In the genomic region with DNA sequence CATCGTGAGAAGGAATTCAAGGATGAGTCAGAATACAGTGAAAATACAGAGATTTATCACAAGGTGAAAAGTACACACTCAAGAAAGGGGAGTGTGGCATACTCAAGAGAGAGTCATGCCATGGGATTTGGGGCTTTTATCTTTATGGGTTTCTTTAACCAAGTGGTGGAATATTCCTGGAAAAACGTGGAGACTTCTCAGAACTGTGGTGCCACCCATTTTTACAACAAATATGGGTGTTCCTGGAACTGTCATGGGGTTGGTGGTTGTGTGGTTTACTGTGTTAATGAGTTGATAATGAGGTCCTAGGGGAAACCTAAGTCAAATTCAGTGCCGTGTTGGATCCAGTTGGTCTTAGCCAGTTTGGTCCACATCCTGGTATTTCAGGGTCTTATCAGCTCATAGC, we compare ENCODE assay signal across 1 cellular context.
TF ChIP-seq lines count a peak whose summit lies in the region.

No MANE protein-coding gene starts in this region.

TF ChIP-seq in K562, 482 proteins besides CTCF, POLR2A, EP300 and RAD21 (continued from another document and continues in another):
- peak; percentile 62; the same call in 1 of the 2 replicates for TF ChIP-seq PKNOX1 (IDR thresholded peaks at IDR 0.05)
- no peak for TF ChIP-seq GTF3C2 (IDR thresholded peaks at IDR 0.05; ENCODE audit: borderline replicate concordance, extremely low read depth, insufficient read length)
- TF ChIP-seq, protein P1, sequence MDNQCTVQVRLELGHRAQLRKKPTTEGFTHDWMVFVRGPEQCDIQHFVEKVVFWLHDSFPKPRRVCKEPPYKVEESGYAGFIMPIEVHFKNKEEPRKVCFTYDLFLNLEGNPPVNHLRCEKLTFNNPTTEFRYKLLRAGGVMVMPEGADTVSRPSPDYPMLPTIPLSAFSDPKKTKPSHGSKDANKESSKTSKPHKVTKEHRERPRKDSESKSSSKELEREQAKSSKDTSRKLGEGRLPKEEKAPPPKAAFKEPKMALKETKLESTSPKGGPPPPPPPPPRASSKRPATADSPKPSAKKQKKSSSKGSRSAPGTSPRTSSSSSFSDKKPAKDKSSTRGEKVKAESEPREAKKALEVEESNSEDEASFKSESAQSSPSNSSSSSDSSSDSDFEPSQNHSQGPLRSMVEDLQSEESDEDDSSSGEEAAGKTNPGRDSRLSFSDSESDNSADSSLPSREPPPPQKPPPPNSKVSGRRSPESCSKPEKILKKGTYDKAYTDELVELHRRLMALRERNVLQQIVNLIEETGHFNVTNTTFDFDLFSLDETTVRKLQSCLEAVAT (IDR thresholded peaks at IDR 0.05): peak in 1 of 2 experiments; percentile 64; a peak in 1 of 4 replicates
- no peak for TF ChIP-seq LARP7 (IDR thresholded peaks at IDR 0.05)
- TF ChIP-seq TAF15 (IDR thresholded peaks at IDR 0.05; ENCODE audit: low read depth, low read length): no peak
- no peak for TF ChIP-seq SAFB (IDR thresholded peaks at IDR 0.05; ENCODE audit: borderline replicate concordance, low read depth, low read length)
- TF ChIP-seq ZEB2 (IDR thresholded peaks at IDR 0.05): peak; percentile 71; the same call in 1 of the 2 replicates
- peak; percentile 44 for TF ChIP-seq TAL1 (IDR thresholded peaks at IDR 0.05)
- TF ChIP-seq COPS2 (conservative IDR thresholded peaks at IDR 0.05): no peak
- TF ChIP-seq MBD1 (CRISPR knock-in tag; IDR thresholded peaks at IDR 0.05): no peak
- TF ChIP-seq, protein P2, sequence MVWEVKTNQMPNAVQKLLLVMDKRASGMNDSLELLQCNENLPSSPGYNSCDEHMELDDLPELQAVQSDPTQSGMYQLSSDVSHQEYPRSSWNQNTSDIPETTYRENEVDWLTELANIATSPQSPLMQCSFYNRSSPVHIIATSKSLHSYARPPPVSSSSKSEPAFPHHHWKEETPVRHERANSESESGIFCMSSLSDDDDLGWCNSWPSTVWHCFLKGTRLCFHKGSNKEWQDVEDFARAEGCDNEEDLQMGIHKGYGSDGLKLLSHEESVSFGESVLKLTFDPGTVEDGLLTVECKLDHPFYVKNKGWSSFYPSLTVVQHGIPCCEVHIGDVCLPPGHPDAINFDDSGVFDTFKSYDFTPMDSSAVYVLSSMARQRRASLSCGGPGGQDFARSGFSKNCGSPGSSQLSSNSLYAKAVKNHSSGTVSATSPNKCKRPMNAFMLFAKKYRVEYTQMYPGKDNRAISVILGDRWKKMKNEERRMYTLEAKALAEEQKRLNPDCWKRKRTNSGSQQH (CRISPR knock-in tag; IDR thresholded peaks at IDR 0.05): no peak
- 0 out of 2 replicates have a peak, but pooled peaks have one; percentile 12 for TF ChIP-seq BHLHE40 (IDR thresholded peaks at IDR 0.05; ENCODE audit: low read length)
- peak; percentile 79 for TF ChIP-seq SOX6 (IDR thresholded peaks at IDR 0.05)
- TF ChIP-seq MEF2D (tag; conservative IDR thresholded peaks at IDR 0.05; ENCODE audit: low read depth): no peak
- no peak for TF ChIP-seq CHAMP1 (IDR thresholded peaks at IDR 0.05)
- no peak for TF ChIP-seq ZNF551 (CRISPR knock-in tag; IDR thresholded peaks at IDR 0.05)
- TF ChIP-seq, protein P3, sequence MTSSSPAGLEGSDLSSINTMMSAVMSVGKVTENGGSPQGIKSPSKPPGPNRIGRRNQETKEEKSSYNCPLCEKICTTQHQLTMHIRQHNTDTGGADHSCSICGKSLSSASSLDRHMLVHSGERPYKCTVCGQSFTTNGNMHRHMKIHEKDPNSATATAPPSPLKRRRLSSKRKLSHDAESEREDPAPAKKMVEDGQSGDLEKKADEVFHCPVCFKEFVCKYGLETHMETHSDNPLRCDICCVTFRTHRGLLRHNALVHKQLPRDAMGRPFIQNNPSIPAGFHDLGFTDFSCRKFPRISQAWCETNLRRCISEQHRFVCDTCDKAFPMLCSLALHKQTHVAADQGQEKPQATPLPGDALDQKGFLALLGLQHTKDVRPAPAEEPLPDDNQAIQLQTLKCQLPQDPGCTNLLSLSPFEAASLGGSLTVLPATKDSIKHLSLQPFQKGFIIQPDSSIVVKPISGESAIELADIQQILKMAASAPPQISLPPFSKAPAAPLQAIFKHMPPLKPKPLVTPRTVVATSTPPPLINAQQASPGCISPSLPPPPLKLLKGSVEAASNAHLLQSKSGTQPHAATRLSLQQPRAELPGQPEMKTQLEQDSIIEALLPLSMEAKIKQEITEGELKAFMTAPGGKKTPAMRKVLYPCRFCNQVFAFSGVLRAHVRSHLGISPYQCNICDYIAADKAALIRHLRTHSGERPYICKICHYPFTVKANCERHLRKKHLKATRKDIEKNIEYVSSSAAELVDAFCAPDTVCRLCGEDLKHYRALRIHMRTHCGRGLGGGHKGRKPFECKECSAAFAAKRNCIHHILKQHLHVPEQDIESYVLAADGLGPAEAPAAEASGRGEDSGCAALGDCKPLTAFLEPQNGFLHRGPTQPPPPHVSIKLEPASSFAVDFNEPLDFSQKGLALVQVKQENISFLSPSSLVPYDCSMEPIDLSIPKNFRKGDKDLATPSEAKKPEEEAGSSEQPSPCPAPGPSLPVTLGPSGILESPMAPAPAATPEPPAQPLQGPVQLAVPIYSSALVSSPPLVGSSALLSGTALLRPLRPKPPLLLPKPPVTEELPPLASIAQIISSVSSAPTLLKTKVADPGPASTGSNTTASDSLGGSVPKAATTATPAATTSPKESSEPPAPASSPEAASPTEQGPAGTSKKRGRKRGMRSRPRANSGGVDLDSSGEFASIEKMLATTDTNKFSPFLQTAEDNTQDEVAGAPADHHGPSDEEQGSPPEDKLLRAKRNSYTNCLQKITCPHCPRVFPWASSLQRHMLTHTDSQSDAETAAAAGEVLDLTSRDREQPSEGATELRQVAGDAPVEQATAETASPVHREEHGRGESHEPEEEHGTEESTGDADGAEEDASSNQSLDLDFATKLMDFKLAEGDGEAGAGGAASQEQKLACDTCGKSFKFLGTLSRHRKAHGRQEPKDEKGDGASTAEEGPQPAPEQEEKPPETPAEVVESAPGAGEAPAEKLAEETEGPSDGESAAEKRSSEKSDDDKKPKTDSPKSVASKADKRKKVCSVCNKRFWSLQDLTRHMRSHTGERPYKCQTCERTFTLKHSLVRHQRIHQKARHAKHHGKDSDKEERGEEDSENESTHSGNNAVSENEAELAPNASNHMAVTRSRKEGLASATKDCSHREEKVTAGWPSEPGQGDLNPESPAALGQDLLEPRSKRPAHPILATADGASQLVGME (CRISPR knock-in tag; IDR thresholded peaks at IDR 0.05): no peak
- TF ChIP-seq YY1 (IDR thresholded peaks at IDR 0.05; ENCODE audit: borderline replicate concordance in 1 of 3, control insufficient read depth in 1 of 3, extremely low read depth in 1 of 3, insufficient read depth in 3 of 3, insufficient read length in 1 of 3, insufficient replicate concordance in 2 of 3, low read depth in 1 of 3, low read length in 2 of 3): no peak
- TF ChIP-seq WHSC1 (IDR thresholded peaks at IDR 0.05; ENCODE audit: low read length): no peak
- no peak for TF ChIP-seq NCOA6 (IDR thresholded peaks at IDR 0.05)
- no peak for TF ChIP-seq ZNF449 (CRISPR knock-in tag; IDR thresholded peaks at IDR 0.05)
- no peak for TF ChIP-seq SRSF3 (IDR thresholded peaks at IDR 0.05; ENCODE audit: insufficient read depth, low read length)
- no peak for TF ChIP-seq ZNF184 (CRISPR knock-in tag; IDR thresholded peaks at IDR 0.05)
- TF ChIP-seq RBM25 (IDR thresholded peaks at IDR 0.05; ENCODE audit: low read depth, low read length, severe bottlenecking): no peak
